15 cellular contexts compared by ENCODE assay signal in genomic region chr6:158329531-158329930, GRCh38. TPM values are rescaled to one million over a fixed set of nuclear protein-coding genes. Genes with fewer than 3 reads are reported as not detected.
DNase-seq lines count a peak whose midpoint lies in the region; ATAC-seq and TF ChIP-seq lines count a peak whose summit lies in the region.
"Had no signal": no experiment of that assay in that cellular context is flagged by ENCODE, and none has a peak within 500 bp of the region (broad histone marks: within the 10 kb centered on the region; RNA-seq: fewer than 3 reads in every experiment).

No MANE protein-coding gene starts in this region.

- intact Hi-C loops in MCF 10A (cut with micrococcal nuclease), result no loop called here
- intact Hi-C loops in breast epithelium (cut with DNase I; ENCODE audit: low total_unique reads), result no loop called here
- intact Hi-C loops in dorsolateral prefrontal cortex (cut with DNase I), result no loop called here

- no peak for ATAC-seq in naive B cell (ENCODE audit: low read depth in 2 of 2)
- ATAC-seq in HG03097 (IDR thresholded peaks at IDR 0.05; ENCODE audit: low FRiP score, unreplicated experiment), result no peak
- no peak for ATAC-seq in HG02610 (IDR thresholded peaks at IDR 0.05; ENCODE audit: unreplicated experiment)

- H3K9me3 Mint-ChIP-seq in MCF 10A (ENCODE audit: unreplicated experiment) (no peaks in the 10 kb centered on the region), brain (peaks cover 24 to 47% (median 31%) of the 10 kb centered on the region in 5 experiments), naive B cell (peaks cover 0 to 5% (median 0%) of the 10 kb centered on the region in 7 donors)

- H3K4me3 Mint-ChIP-seq in MCF 10A (ENCODE audit: unreplicated experiment) (no peak overlapping the region), brain (no peak overlapping the region), naive B cell (peak overlapping the region in 6 of 8 donors; percentile 49 to 74 (median 68))
- H3K4me3 Mint-ChIP-seq: CD14-positive monocyte, H9 had no signal

- DNase-seq in MCF 10A (ENCODE audit: unreplicated experiment), result no peak
- no peak for DNase-seq in breast epithelium (ENCODE audit: low spot score in 2 of 2)
- no peak for DNase-seq in naive B cell
- no peak for DNase-seq in dorsolateral prefrontal cortex
- no peak for DNase-seq in stimulated activated CD4-positive, alpha-beta T cell treated with anti-CD3 and anti-CD28 coated beads, Interleukin-1b, Interleukin-23, amount 100 ng/mL, for 48 hours
- DNase-seq: COR-L47, DMS53, H9, NCI-H1436 treated with DMSO at 0.1 percent for 48 hours, NCI-H774 had no signal

- H3K27ac ChIP-seq in breast epithelium, result no peak overlapping the region
- peak overlapping the region in 5 of 59 donors; percentile 5 to 49 (median 34) for H3K27ac ChIP-seq in dorsolateral prefrontal cortex

- H3K36me3 ChIP-seq in breast epithelium, result no peaks in the 10 kb centered on the region

- H3K4me3 ChIP-seq in breast epithelium (no peak overlapping the region), dorsolateral prefrontal cortex (no peak overlapping the region)
- H3K4me3 ChIP-seq: GM12878 had no signal

- CTCF ChIA-PET in MCF 10A (lab: Yijun Ruan, JAX), result interaction anchor here (0.7 to 0.8 kb wide), 3 partner anchors 228 to 746 kb away, joined by 3 to 4 read pairs (median 3); no protein-coding TSS in a partner anchor

- H3K36me3 Mint-ChIP-seq in MCF 10A (ENCODE audit: insufficient read depth, unreplicated experiment) (no peaks in the 10 kb centered on the region), brain (peaks cover 85% of the 10 kb centered on the region), naive B cell (no peaks in the 10 kb centered on the region)

- H3K27me3 ChIP-seq in breast epithelium (no peaks in the 10 kb centered on the region), dorsolateral prefrontal cortex (no peaks in the 10 kb centered on the region)

- no peak for TF ChIP-seq POLR2A in breast epithelium (IDR thresholded peaks at IDR 0.05)

- H3K9me3 ChIP-seq in breast epithelium, result no peaks in the 10 kb centered on the region

- no TSS peak for BruUV-seq in MCF 10A (replicated peaks; lab: Mats Ljungman, UMichigan)

- TF ChIP-seq CTCF in MCF 10A (IDR thresholded peaks at IDR 0.05; ENCODE audit: unreplicated experiment) (no peak), breast epithelium (IDR thresholded peaks at IDR 0.05) (no peak), brain (conservative IDR thresholded peaks at IDR 0.05) (no peak), dorsolateral prefrontal cortex (IDR thresholded peaks at IDR 0.05 in 54 of 56, conservative IDR thresholded peaks at IDR 0.05 in 2 of 56; ENCODE audit: low read depth in 1 of 56, partially characterized antibody in 56 of 56) (no peak)

- H3K4me1 ChIP-seq in breast epithelium, result no peaks in the 10 kb centered on the region

- H3K27me3 Mint-ChIP-seq in MCF 10A (ENCODE audit: insufficient read depth, unreplicated experiment) (no peaks in the 10 kb centered on the region), brain (no peaks in the 10 kb centered on the region), naive B cell (no peaks in the 10 kb centered on the region)

- POLR2A ChIA-PET in MCF 10A (lab: Yijun Ruan, JAX), result interaction anchor here (0.8 kb wide), 1 partner anchor 25 kb away, joined by 3 read pairs; no protein-coding TSS in a partner anchor

- H3K4me1 Mint-ChIP-seq in MCF 10A (ENCODE audit: insufficient read depth, unreplicated experiment) (peaks cover 23% of the 10 kb centered on the region), brain (peaks cover 17% of the 10 kb centered on the region), naive B cell (peaks cover 57 to 68% (median 65%) of the 10 kb centered on the region in 3 donors)

- H3K27ac Mint-ChIP-seq in MCF 10A (ENCODE audit: low read depth, unreplicated experiment), result peak overlapping the region; percentile 86
- peak overlapping the region in 3 of 5 experiments; percentile 4 to 51 (median 24) for H3K27ac Mint-ChIP-seq in brain
- H3K27ac Mint-ChIP-seq in naive B cell, result peak overlapping the region; percentile 5 to 90 (median 82)
- H3K27ac Mint-ChIP-seq: CD14-positive monocyte, H9 had no signal

RNA-seq across cellular contexts. Expression of gene TULP4, which starts 17.3 kb away (rescaled TPM):
- total RNA-seq in MCF 10A (2022), result 64.2 and 71.8 TPM in 2 replicates
- total RNA-seq in breast epithelium, result 100 to 1,000 TPM; 104 to 171 (median 112) TPM
- 24.9 TPM for polyA plus RNA-seq in brain (ENCODE audit: insufficient read depth, low read depth, low replicate concordance)
- polyA plus RNA-seq in naive B cell (ENCODE audit: low read depth in 6 of 6), result 10 to 100 TPM in 5 of 6 donors, 1 to 10 TPM in 1; 8.1 to 42.3 (median 39.1) TPM
- total RNA-seq in dorsolateral prefrontal cortex, result 100 to 1,000 TPM; 218 to 427 (median 308) TPM

Comparison
In these comparisons a context has a peak if more than half of its experiments do, and no peak if none do; other contexts are left out.
1. H3K27ac Mint-ChIP-seq: peak in every context shown above with its lines; median percentile 86 in MCF 10A; 82 in naive B cell; 24 in brain.
2. H3K4me3 Mint-ChIP-seq: peak in naive B cell (6 of 8); none in MCF 10A (single experiment) and brain (0 of 5).